15 cellular contexts compared by ENCODE assay signal in the genomic region with DNA sequence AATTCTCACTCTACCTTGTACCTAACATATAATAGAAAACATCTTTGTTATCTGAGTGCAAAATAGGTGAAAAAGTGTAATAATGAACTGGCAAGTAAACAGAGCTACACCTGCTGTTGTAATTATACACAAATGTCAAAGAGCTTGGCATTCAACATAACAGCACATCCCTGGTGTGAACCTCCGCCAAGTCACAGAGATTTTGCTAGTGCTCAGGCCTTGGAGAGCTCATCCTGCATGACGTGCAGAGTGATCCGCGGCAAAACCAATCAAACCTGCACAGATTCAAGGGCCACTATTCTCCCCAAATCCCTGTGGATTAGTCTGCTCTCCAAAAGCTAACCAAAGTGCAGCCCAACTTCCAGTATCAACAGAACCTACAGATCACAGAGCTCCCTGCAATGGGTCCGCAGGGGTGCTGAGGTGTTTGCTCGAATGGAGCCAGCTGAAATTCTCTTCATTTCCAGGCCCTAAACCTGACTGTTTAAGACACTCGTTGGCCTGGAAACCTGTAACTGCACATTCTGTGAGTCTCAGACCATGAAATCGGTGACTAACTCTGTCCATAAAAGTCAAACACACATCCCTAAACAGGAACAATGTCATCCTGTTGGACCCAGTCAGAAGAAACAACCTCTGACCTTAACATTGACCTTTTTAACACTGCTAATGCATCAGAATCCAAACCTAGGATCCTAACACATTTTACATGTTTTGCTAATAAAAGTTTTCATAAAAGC.
"Had no signal": no experiment of that assay in that cellular context is flagged by ENCODE, and none has a peak within 500 bp of the region (broad histone marks: within the 10 kb centered on the region; RNA-seq: fewer than 3 reads in every experiment).

No MANE protein-coding gene starts in this region.

- DNase-seq: activated CD4-positive, alpha-beta T cell treated with anti-CD3 and anti-CD28 coated beads, Interleukin-2, amount 10 ng/mL, durations not matched to agents 7 days and 5 days; activated naive CD4-positive, alpha-beta T cell treated with anti-CD3 and anti-CD28 coated beads, Interleukin-2, amount 10 ng/mL, durations not matched to agents 7 days and 5 days; effector CD8-positive, alpha-beta T cell; foreskin melanocyte; heart left ventricle; immature natural killer cell; left lung; mucosa of descending colon; naive thymus-derived CD4-positive, alpha-beta T cell; right lobe of liver; stimulated activated naive CD8-positive, alpha-beta T cell treated with anti-CD3 and anti-CD28 coated beads, Interleukin-15, Interleukin-2, amounts not matched to agents 100 U/mL and 50 U/mL, for 24 hours; trophoblast cell had no signal

- H3K4me3 ChIP-seq: ascending aorta, coronary artery, heart left ventricle, left lung, mucosa of descending colon, right lobe of liver, suprapubic skin had no signal
